In the genomic region with DNA sequence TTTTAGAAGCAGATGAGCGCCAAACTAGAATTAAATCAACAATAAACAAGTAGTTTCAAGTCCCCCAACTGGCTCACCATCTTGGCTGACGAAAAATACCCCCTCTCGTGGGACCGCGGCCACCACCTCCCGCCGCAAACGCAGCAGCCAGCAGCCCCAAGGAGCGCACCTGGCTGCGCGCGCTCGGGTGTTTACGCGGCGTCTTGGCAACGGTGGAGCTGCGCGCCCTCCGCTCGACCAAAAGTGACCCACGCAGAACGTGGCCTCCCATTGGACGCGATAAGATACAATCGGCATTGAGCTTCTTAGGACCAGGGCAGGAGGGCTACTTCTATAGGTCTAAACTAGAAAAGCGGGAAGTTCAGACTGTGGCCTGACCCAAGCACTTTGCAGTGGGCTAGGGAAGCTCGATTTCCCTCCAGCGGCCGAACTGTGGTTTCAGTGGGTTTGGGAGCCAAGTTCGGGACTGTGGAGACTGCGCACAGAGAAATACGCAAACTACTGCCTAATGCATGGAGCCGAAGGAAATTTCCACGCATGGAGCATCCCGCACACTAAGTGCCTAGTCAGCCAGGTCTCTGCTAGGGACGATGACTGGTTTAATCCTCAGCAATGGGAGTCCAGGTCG, we compare ENCODE assay signal across 8 cellular contexts. TPM values are rescaled to one million over a fixed set of nuclear protein-coding genes. Genes with fewer than 3 reads are reported as not detected.
DNase-seq lines count a peak whose midpoint lies in the region; TF ChIP-seq lines count a peak whose summit lies in the region.

A gene with protein sequence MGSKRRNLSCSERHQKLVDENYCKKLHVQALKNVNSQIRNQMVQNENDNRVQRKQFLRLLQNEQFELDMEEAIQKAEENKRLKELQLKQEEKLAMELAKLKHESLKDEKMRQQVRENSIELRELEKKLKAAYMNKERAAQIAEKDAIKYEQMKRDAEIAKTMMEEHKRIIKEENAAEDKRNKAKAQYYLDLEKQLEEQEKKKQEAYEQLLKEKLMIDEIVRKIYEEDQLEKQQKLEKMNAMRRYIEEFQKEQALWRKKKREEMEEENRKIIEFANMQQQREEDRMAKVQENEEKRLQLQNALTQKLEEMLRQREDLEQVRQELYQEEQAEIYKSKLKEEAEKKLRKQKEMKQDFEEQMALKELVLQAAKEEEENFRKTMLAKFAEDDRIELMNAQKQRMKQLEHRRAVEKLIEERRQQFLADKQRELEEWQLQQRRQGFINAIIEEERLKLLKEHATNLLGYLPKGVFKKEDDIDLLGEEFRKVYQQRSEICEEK (minus strand): TSS at position 245 of the 628 bp plus-strand sequence. CDS start 165 bp downstream, at position 80.

- H3K27me3 ChIP-seq in GM23248 (replicated peaks; ENCODE audit: insufficient read depth) (no peaks in the 10 kb centered on the region), stomach smooth muscle (ENCODE audit: control insufficient read depth in 1 of 2, insufficient read depth in 2 of 2, low read length in 2 of 2) (peaks cover 0 to 2% of the 10 kb centered on the region in 2 donors)

- peak within 1 kb of the TSS; percentile 98 for H2AFZ ChIP-seq in GM23248

- H3K36me3 ChIP-seq in GM23248 (ENCODE audit: low read depth) (no peaks in the 10 kb centered on the region), KOPT-K1 (ENCODE audit: insufficient read depth, low read length) (no peaks in the 10 kb centered on the region), stomach smooth muscle (ENCODE audit: control insufficient read depth in 2 of 2, insufficient read depth in 2 of 2, low read length in 2 of 2) (no peaks in the 10 kb centered on the region)

- peak; percentile 98 for DNase-seq in ELF-1 (ENCODE audit: low read depth, low spot score)
- DNase-seq in GM23248: peak; percentile 98
- peak; percentile 98 for DNase-seq in RPMI7951 (ENCODE audit: low read depth)
- peak; percentile 49 for DNase-seq in activated gamma-delta T cell treated with Interleukin-2 at 50 U/mL for 16 hours
- DNase-seq in foreskin fibroblast: peak; percentile 89 to 97
- peak; percentile 73 for DNase-seq in nephron progenitor cell

- H3K27ac Mint-ChIP-seq in nephron progenitor cell: peak within 1 kb of the TSS; percentile 93

- H3K4me3 ChIP-seq in GM23248 (peak within 1 kb of the TSS; percentile 85), foreskin fibroblast (ENCODE audit: low read depth in 1 of 2, low read length in 2 of 2) (peak within 1 kb of the TSS; percentile 68 to 81), stomach smooth muscle (ENCODE audit: low read length in 2 of 2) (peak within 1 kb of the TSS; percentile 54 to 77)

- H3K9ac ChIP-seq in GM23248 (peak within 1 kb of the TSS; percentile 83), stomach smooth muscle (ENCODE audit: low read length in 2 of 2) (peak within 1 kb of the TSS; percentile 39 to 48)

- WGBS in GM23248 (ENCODE audit: low coverage in 1 of 2, low lambda C conversion rate in 2 of 2, missing lambda C conversion rate in 2 of 2), 2 experiments: 1% methylated on average over 38 of the region's 38 CpGs

- peak within 1 kb of the TSS; percentile 94 for H3K4me2 ChIP-seq in GM23248 (ENCODE audit: unreplicated experiment)

- H4K20me1 ChIP-seq in GM23248 (ENCODE audit: insufficient read depth): no peaks in the 10 kb centered on the region

- no peaks in the 10 kb centered on the region for H3K79me2 ChIP-seq in GM23248 (ENCODE audit: insufficient read depth)

- peak within 1 kb of the TSS; percentile 94 for H3K4me3 Mint-ChIP-seq in nephron progenitor cell

- no peaks in the 10 kb centered on the region for H3K9me2 ChIP-seq in GM23248 (ENCODE audit: insufficient read depth)

- peaks cover 33% of the 10 kb centered on the region for H3K27me3 Mint-ChIP-seq in nephron progenitor cell (ENCODE audit: low read depth, poor library complexity)

- TF ChIP-seq CTCF in foreskin fibroblast (IDR thresholded peaks at IDR 0.05; ENCODE audit: low read depth, low read length): no peak
- TF ChIP-seq CTCF in nephron progenitor cell (IDR thresholded peaks at IDR 0.05): no peak

- H3K27ac ChIP-seq in GM23248 (no peak within 1 kb of the TSS), KOPT-K1 (ENCODE audit: low read depth, low read length, poor library complexity, severe bottlenecking) (peak within 1 kb of the TSS; percentile 38), stomach smooth muscle (ENCODE audit: low read length) (no peak within 1 kb of the TSS)

- peaks cover 28% of the 10 kb centered on the region for H3K4me1 Mint-ChIP-seq in nephron progenitor cell

- no peaks in the 10 kb centered on the region for H3K4me1 ChIP-seq in GM23248 (ENCODE audit: insufficient read depth)
- H3K4me1 ChIP-seq in stomach smooth muscle (ENCODE audit: control insufficient read depth, insufficient read depth, low read length): no peaks in the 10 kb centered on the region

- H3K9me3 Mint-ChIP-seq in nephron progenitor cell: no peaks in the 10 kb centered on the region

- H3K36me3 Mint-ChIP-seq in nephron progenitor cell (ENCODE audit: low read depth): no peaks in the 10 kb centered on the region

- in situ Hi-C loops in GM23248 (cut with MboI): no loop called here

- no peaks in the 10 kb centered on the region for H3K9me3 ChIP-seq in GM23248 (ENCODE audit: low read depth)
- no peaks in the 10 kb centered on the region for H3K9me3 ChIP-seq in KOPT-K1 (ENCODE audit: insufficient read depth, low read length, poor library complexity, severe bottlenecking)
- no peaks in the 10 kb centered on the region for H3K9me3 ChIP-seq in stomach smooth muscle (ENCODE audit: control insufficient read depth in 2 of 2, low read length in 2 of 2)

- no peaks in the 10 kb centered on the region for H3F3A ChIP-seq in GM23248 (ENCODE audit: insufficient read depth)

RNA-seq across cellular contexts. Expression of the gene that starts here (rescaled TPM):
- 1.4 and 2.9 TPM in 2 replicates for total RNA-seq in GM23248 (2014; rRNA removed; shearing (Covaris generic))
- polyA plus RNA-seq in GM23248 (2016; fragmentation: Nextera tagmentation; extraction: Ambion mirVana): 3.6 and 4.2 TPM in 2 replicates
- total RNA-seq in RPMI7951 (2014; rRNA removed; shearing (Covaris generic)): 9.6 and 9.7 TPM in 2 replicates
